Comparison of ENCODE assay signal across 1 cellular context in genomic region chr6:31769684-31770371, GRCh38.
TF ChIP-seq lines count a peak whose summit lies in the region.

No MANE protein-coding gene starts in this region.

TF ChIP-seq in K562, 482 proteins besides CTCF, POLR2A, EP300 and RAD21 (continued from another document and continues in another):
- TF ChIP-seq, protein P1, sequence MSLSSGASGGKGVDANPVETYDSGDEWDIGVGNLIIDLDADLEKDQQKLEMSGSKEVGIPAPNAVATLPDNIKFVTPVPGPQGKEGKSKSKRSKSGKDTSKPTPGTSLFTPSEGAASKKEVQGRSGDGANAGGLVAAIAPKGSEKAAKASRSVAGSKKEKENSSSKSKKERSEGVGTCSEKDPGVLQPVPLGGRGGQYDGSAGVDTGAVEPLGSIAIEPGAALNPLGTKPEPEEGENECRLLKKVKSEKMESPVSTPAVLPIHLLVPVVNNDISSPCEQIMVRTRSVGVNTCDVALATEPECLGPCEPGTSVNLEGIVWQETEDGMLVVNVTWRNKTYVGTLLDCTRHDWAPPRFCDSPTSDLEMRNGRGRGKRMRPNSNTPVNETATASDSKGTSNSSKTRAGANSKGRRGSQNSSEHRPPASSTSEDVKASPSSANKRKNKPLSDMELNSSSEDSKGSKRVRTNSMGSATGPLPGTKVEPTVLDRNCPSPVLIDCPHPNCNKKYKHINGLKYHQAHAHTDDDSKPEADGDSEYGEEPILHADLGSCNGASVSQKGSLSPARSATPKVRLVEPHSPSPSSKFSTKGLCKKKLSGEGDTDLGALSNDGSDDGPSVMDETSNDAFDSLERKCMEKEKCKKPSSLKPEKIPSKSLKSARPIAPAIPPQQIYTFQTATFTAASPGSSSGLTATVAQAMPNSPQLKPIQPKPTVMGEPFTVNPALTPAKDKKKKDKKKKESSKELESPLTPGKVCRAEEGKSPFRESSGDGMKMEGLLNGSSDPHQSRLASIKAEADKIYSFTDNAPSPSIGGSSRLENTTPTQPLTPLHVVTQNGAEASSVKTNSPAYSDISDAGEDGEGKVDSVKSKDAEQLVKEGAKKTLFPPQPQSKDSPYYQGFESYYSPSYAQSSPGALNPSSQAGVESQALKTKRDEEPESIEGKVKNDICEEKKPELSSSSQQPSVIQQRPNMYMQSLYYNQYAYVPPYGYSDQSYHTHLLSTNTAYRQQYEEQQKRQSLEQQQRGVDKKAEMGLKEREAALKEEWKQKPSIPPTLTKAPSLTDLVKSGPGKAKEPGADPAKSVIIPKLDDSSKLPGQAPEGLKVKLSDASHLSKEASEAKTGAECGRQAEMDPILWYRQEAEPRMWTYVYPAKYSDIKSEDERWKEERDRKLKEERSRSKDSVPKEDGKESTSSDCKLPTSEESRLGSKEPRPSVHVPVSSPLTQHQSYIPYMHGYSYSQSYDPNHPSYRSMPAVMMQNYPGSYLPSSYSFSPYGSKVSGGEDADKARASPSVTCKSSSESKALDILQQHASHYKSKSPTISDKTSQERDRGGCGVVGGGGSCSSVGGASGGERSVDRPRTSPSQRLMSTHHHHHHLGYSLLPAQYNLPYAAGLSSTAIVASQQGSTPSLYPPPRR (CRISPR knock-in tag; IDR thresholded peaks at IDR 0.05; ENCODE audit: borderline replicate concordance) = 0 out of 2 replicates have a peak, but pooled peaks have one; percentile 75
- TF ChIP-seq HBP1 (CRISPR knock-in tag; IDR thresholded peaks at IDR 0.05) = peak; percentile 70; the same call in 1 of the 2 replicates
- TF ChIP-seq OTX1 (CRISPR knock-in tag; IDR thresholded peaks at IDR 0.05) = peak; percentile 92
- TF ChIP-seq, protein P2, sequence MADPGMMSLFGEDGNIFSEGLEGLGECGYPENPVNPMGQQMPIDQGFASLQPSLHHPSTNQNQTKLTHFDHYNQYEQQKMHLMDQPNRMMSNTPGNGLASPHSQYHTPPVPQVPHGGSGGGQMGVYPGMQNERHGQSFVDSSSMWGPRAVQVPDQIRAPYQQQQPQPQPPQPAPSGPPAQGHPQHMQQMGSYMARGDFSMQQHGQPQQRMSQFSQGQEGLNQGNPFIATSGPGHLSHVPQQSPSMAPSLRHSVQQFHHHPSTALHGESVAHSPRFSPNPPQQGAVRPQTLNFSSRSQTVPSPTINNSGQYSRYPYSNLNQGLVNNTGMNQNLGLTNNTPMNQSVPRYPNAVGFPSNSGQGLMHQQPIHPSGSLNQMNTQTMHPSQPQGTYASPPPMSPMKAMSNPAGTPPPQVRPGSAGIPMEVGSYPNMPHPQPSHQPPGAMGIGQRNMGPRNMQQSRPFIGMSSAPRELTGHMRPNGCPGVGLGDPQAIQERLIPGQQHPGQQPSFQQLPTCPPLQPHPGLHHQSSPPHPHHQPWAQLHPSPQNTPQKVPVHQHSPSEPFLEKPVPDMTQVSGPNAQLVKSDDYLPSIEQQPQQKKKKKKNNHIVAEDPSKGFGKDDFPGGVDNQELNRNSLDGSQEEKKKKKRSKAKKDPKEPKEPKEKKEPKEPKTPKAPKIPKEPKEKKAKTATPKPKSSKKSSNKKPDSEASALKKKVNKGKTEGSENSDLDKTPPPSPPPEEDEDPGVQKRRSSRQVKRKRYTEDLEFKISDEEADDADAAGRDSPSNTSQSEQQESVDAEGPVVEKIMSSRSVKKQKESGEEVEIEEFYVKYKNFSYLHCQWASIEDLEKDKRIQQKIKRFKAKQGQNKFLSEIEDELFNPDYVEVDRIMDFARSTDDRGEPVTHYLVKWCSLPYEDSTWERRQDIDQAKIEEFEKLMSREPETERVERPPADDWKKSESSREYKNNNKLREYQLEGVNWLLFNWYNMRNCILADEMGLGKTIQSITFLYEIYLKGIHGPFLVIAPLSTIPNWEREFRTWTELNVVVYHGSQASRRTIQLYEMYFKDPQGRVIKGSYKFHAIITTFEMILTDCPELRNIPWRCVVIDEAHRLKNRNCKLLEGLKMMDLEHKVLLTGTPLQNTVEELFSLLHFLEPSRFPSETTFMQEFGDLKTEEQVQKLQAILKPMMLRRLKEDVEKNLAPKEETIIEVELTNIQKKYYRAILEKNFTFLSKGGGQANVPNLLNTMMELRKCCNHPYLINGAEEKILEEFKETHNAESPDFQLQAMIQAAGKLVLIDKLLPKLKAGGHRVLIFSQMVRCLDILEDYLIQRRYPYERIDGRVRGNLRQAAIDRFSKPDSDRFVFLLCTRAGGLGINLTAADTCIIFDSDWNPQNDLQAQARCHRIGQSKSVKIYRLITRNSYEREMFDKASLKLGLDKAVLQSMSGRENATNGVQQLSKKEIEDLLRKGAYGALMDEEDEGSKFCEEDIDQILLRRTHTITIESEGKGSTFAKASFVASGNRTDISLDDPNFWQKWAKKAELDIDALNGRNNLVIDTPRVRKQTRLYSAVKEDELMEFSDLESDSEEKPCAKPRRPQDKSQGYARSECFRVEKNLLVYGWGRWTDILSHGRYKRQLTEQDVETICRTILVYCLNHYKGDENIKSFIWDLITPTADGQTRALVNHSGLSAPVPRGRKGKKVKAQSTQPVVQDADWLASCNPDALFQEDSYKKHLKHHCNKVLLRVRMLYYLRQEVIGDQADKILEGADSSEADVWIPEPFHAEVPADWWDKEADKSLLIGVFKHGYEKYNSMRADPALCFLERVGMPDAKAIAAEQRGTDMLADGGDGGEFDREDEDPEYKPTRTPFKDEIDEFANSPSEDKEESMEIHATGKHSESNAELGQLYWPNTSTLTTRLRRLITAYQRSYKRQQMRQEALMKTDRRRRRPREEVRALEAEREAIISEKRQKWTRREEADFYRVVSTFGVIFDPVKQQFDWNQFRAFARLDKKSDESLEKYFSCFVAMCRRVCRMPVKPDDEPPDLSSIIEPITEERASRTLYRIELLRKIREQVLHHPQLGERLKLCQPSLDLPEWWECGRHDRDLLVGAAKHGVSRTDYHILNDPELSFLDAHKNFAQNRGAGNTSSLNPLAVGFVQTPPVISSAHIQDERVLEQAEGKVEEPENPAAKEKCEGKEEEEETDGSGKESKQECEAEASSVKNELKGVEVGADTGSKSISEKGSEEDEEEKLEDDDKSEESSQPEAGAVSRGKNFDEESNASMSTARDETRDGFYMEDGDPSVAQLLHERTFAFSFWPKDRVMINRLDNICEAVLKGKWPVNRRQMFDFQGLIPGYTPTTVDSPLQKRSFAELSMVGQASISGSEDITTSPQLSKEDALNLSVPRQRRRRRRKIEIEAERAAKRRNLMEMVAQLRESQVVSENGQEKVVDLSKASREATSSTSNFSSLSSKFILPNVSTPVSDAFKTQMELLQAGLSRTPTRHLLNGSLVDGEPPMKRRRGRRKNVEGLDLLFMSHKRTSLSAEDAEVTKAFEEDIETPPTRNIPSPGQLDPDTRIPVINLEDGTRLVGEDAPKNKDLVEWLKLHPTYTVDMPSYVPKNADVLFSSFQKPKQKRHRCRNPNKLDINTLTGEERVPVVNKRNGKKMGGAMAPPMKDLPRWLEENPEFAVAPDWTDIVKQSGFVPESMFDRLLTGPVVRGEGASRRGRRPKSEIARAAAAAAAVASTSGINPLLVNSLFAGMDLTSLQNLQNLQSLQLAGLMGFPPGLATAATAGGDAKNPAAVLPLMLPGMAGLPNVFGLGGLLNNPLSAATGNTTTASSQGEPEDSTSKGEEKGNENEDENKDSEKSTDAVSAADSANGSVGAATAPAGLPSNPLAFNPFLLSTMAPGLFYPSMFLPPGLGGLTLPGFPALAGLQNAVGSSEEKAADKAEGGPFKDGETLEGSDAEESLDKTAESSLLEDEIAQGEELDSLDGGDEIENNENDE (IDR thresholded peaks at IDR 0.05; ENCODE audit: low read depth, low read length) = peak; percentile 19
- no peak for TF ChIP-seq RAD51 (IDR thresholded peaks at IDR 0.05; ENCODE audit: borderline replicate concordance, low read depth)
- TF ChIP-seq, protein P3, sequence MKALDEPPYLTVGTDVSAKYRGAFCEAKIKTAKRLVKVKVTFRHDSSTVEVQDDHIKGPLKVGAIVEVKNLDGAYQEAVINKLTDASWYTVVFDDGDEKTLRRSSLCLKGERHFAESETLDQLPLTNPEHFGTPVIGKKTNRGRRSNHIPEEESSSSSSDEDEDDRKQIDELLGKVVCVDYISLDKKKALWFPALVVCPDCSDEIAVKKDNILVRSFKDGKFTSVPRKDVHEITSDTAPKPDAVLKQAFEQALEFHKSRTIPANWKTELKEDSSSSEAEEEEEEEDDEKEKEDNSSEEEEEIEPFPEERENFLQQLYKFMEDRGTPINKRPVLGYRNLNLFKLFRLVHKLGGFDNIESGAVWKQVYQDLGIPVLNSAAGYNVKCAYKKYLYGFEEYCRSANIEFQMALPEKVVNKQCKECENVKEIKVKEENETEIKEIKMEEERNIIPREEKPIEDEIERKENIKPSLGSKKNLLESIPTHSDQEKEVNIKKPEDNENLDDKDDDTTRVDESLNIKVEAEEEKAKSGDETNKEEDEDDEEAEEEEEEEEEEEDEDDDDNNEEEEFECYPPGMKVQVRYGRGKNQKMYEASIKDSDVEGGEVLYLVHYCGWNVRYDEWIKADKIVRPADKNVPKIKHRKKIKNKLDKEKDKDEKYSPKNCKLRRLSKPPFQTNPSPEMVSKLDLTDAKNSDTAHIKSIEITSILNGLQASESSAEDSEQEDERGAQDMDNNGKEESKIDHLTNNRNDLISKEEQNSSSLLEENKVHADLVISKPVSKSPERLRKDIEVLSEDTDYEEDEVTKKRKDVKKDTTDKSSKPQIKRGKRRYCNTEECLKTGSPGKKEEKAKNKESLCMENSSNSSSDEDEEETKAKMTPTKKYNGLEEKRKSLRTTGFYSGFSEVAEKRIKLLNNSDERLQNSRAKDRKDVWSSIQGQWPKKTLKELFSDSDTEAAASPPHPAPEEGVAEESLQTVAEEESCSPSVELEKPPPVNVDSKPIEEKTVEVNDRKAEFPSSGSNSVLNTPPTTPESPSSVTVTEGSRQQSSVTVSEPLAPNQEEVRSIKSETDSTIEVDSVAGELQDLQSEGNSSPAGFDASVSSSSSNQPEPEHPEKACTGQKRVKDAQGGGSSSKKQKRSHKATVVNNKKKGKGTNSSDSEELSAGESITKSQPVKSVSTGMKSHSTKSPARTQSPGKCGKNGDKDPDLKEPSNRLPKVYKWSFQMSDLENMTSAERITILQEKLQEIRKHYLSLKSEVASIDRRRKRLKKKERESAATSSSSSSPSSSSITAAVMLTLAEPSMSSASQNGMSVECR (CRISPR knock-in tag; IDR thresholded peaks at IDR 0.05) = peak; percentile 79; the same call in 1 of the 2 replicates
- TF ChIP-seq STAG1 (CRISPR knock-in tag; IDR thresholded peaks at IDR 0.05; ENCODE audit: borderline replicate concordance) = peak; percentile 85
- TF ChIP-seq POLR3G (IDR thresholded peaks at IDR 0.05; ENCODE audit: extremely low read depth, insufficient read length, insufficient replicate concordance) = no peak
- TF ChIP-seq PKNOX1 (IDR thresholded peaks at IDR 0.05) = peak; percentile 95
- TF ChIP-seq SRSF1 (IDR thresholded peaks at IDR 0.05; ENCODE audit: low read depth, low read length) = no peak
- no peak for TF ChIP-seq NFXL1 (CRISPR knock-in tag; IDR thresholded peaks at IDR 0.05)
- 0 out of 2 replicates have a peak, but pooled peaks have one; percentile 53 for TF ChIP-seq ZNF668 (CRISPR knock-in tag; IDR thresholded peaks at IDR 0.05)
- TF ChIP-seq ZBTB1 (CRISPR knock-in tag; IDR thresholded peaks at IDR 0.05; ENCODE audit: borderline replicate concordance, low read depth) = 0 out of 2 replicates have a peak, but pooled peaks have one; percentile 0
- TF ChIP-seq CC2D1A (IDR thresholded peaks at IDR 0.05) = peak; percentile 96
- peak; percentile 29 for TF ChIP-seq TAF1 (IDR thresholded peaks at IDR 0.05; ENCODE audit: control insufficient read depth, extremely low read depth, insufficient read depth, low read length, severe bottlenecking)
- TF ChIP-seq MTF1 (CRISPR knock-in tag; IDR thresholded peaks at IDR 0.05; ENCODE audit: borderline replicate concordance) = no peak
- TF ChIP-seq ZBTB33 (CRISPR knock-in tag; IDR thresholded peaks at IDR 0.05) = peak; percentile 92
- TF ChIP-seq NFIX (CRISPR knock-in tag; IDR thresholded peaks at IDR 0.05; ENCODE audit: low read depth) = no peak
- no peak for TF ChIP-seq CHD1 (IDR thresholded peaks at IDR 0.05; ENCODE audit: low read length)
- 0 out of 2 replicates have a peak, but pooled peaks have one; percentile 36 for TF ChIP-seq ZNF197 (CRISPR knock-in tag; IDR thresholded peaks at IDR 0.05; ENCODE audit: low read depth)
- 0 out of 4 replicates have a peak, but pooled peaks of 1 of the 2 experiments have one; percentile 63 for TF ChIP-seq ETV6 (IDR thresholded peaks at IDR 0.05; ENCODE audit: borderline replicate concordance in 1 of 2, low read depth in 2 of 2, low read length in 1 of 2)
- 0 out of 2 replicates have a peak, but pooled peaks have one; percentile 81 for TF ChIP-seq ETV6 (CRISPR knock-in tag; IDR thresholded peaks at IDR 0.05; ENCODE audit: borderline replicate concordance)
- TF ChIP-seq ETV5 (CRISPR knock-in tag; IDR thresholded peaks at IDR 0.05; ENCODE audit: low read depth) = peak; percentile 73; the same call in 1 of the 2 replicates
- TF ChIP-seq ZNF232 (CRISPR knock-in tag; IDR thresholded peaks at IDR 0.05) = 0 out of 2 replicates have a peak, but pooled peaks have one; percentile 49
- no peak for TF ChIP-seq SMARCC2 (IDR thresholded peaks at IDR 0.05; ENCODE audit: low read depth)
